ENCODE assay signal across 1 cellular context in genomic region chr2:42092084-42092996, GRCh38.
A peak's percentile ranks its signal among the peaks of the same experiment; 100 is the strongest.
TF ChIP-seq lines count a peak whose summit lies in the region.

No MANE protein-coding gene starts in this region.

TF ChIP-seq in HepG2, 621 proteins besides CTCF, POLR2A, EP300 and RAD21 (continued from another document and continues in another):
- TF ChIP-seq ARID4A (CRISPR knock-in tag; IDR thresholded peaks at IDR 0.05; ENCODE audit: borderline replicate concordance) (peak; percentile 49; the same call in 1 of the 2 replicates), NCOA2 (CRISPR knock-in tag; IDR thresholded peaks at IDR 0.05) (peak; percentile 88), IRF2 (CRISPR knock-in tag; IDR thresholded peaks at IDR 0.05) (peak; percentile 70; the same call in 1 of the 2 replicates), ZNF616 (CRISPR knock-in tag; IDR thresholded peaks at IDR 0.05; ENCODE audit: low read depth) (no peak), LBX2 (CRISPR knock-in tag; IDR thresholded peaks at IDR 0.05; ENCODE audit: borderline replicate concordance) (no peak), KDM5A (IDR thresholded peaks at IDR 0.05; ENCODE audit: borderline replicate concordance, low read length) (no peak), REST (IDR thresholded peaks at IDR 0.05; ENCODE audit: borderline replicate concordance in 1 of 2, low read depth in 1 of 2, low read length in 2 of 2) (peak in 1 of 2 experiments; percentile 56; a peak in 1 of 4 replicates), DZIP1 (CRISPR knock-in tag; IDR thresholded peaks at IDR 0.05) (no peak), HMGXB4 (CRISPR knock-in tag; IDR thresholded peaks at IDR 0.05; ENCODE audit: borderline replicate concordance in 1 of 2, low read depth in 1 of 2) (peak; percentile 31 to 91; a peak in 2 of 4 replicates), NCOA1 (CRISPR knock-in tag; IDR thresholded peaks at IDR 0.05) (no peak), IKZF5 (CRISPR knock-in tag; IDR thresholded peaks at IDR 0.05) (peak; percentile 95), NPAS2 (CRISPR knock-in tag; IDR thresholded peaks at IDR 0.05; ENCODE audit: borderline replicate concordance) (no peak), ZNF331 (CRISPR knock-in tag; IDR thresholded peaks at IDR 0.05) (peak; percentile 74; the same call in 1 of the 2 replicates), ZNF816 (CRISPR knock-in tag; IDR thresholded peaks at IDR 0.05; ENCODE audit: borderline replicate concordance) (peak; percentile 94), ATF4 (CRISPR knock-in tag; IDR thresholded peaks at IDR 0.05) (peak in 1 of 2 experiments; percentile 41; a peak in 1 of 4 replicates), ETV5 (CRISPR knock-in tag; IDR thresholded peaks at IDR 0.05; ENCODE audit: borderline replicate concordance) (peak; percentile 99), CC2D1A (CRISPR knock-in tag; IDR thresholded peaks at IDR 0.05) (no peak), SALL1 (CRISPR knock-in tag; IDR thresholded peaks at IDR 0.05) (peak; percentile 87), ELF4 (CRISPR knock-in tag; IDR thresholded peaks at IDR 0.05; ENCODE audit: borderline replicate concordance) (no peak), HOXA3 (CRISPR knock-in tag; IDR thresholded peaks at IDR 0.05) (peak; percentile 72), U2AF1 (optimal IDR thresholded peaks at IDR 0.05; ENCODE audit: low read depth, low read length) (no peak), ZNF432 (CRISPR knock-in tag; IDR thresholded peaks at IDR 0.05; ENCODE audit: borderline replicate concordance) (no peak), ZNF660 (CRISPR knock-in tag; IDR thresholded peaks at IDR 0.05; ENCODE audit: borderline replicate concordance, low read depth) (no peak), TFDP1 (CRISPR knock-in tag; IDR thresholded peaks at IDR 0.05; ENCODE audit: borderline replicate concordance) (peak; percentile 25; the same call in 1 of the 2 replicates), ZSCAN22 (CRISPR knock-in tag; IDR thresholded peaks at IDR 0.05) (no peak), POLR2AphosphoS2 (IDR thresholded peaks at IDR 0.05; ENCODE audit: low read depth, low read length) (no peak), GATAD1 (CRISPR knock-in tag; IDR thresholded peaks at IDR 0.05) (peak; percentile 52), MLXIP (CRISPR knock-in tag; IDR thresholded peaks at IDR 0.05; ENCODE audit: borderline replicate concordance) (0 out of 2 replicates have a peak, but pooled peaks have one; percentile 47), ARHGAP35 (CRISPR knock-in tag; IDR thresholded peaks at IDR 0.05; ENCODE audit: borderline replicate concordance) (no peak), E2F2 (CRISPR knock-in tag; IDR thresholded peaks at IDR 0.05; ENCODE audit: borderline replicate concordance) (no peak), MXI1 (IDR thresholded peaks at IDR 0.05; ENCODE audit: borderline replicate concordance, low read depth, low read length) (peak; percentile 52; the same call in 1 of the 3 replicates), ZNF18 (CRISPR knock-in tag; IDR thresholded peaks at IDR 0.05; ENCODE audit: insufficient replicate concordance) (peak; percentile 58), MIER2 (CRISPR knock-in tag; IDR thresholded peaks at IDR 0.05) (peak; percentile 64)
